In genomic region chr22:33426451-33426850, GRCh38 we compare ENCODE assay signal across 17 cellular contexts.
DNase-seq lines count a peak whose midpoint lies in the region; ATAC-seq, FAIRE-seq and TF ChIP-seq lines count a peak whose summit lies in the region.
"Had no signal": no experiment of that assay in that cellular context is flagged by ENCODE, and none has a peak within 500 bp of the region (broad histone marks: within the 10 kb centered on the region; RNA-seq: fewer than 3 reads in every experiment).

No MANE protein-coding gene starts in this region.

- no peak for TF ChIP-seq POLR2A in testis (IDR thresholded peaks at IDR 0.05)

- in situ Hi-C loops in astrocyte of the spinal cord (cut with HindIII; ENCODE audit: low sequenced_read_pairs) = no loop called here

- ATAC-seq in HG02610 (IDR thresholded peaks at IDR 0.05; ENCODE audit: unreplicated experiment) = no peak
- ATAC-seq: GM23338, HCT116 had no signal

- H3K9ac ChIP-seq in adipocyte (ENCODE audit: low read length) = no peak overlapping the region
- H3K9ac ChIP-seq: BLaER1 had no signal

- no peak for FAIRE-seq in D721Med (lab: Jason Lieb, UNC)
- FAIRE-seq: H54, HTR-8/SVneo had no signal

- intact Hi-C loops in testis (cut with DNase I; ENCODE audit: low total_unique reads) = no loop called here

- peaks cover 12% of the 10 kb centered on the region for H3K36me3 ChIP-seq in adipocyte (ENCODE audit: control insufficient read depth, insufficient read depth, low read length, severe bottlenecking)
- no peaks in the 10 kb centered on the region for H3K36me3 ChIP-seq in testis (ENCODE audit: low read depth, missing control alignments)

- TF ChIP-seq CTCF in astrocyte of the spinal cord (IDR thresholded peaks at IDR 0.05; ENCODE audit: low read depth, low read length) (no peak), fibroblast of the aortic adventitia (IDR thresholded peaks at IDR 0.05; ENCODE audit: insufficient read depth, low read length) (no peak), D721Med (IDR thresholded peaks at IDR 0.05; ENCODE audit: insufficient read depth, missing control alignments) (no peak), testis (IDR thresholded peaks at IDR 0.05) (no peak)

- H3K27ac ChIP-seq in testis = no peak overlapping the region
- H3K27ac ChIP-seq: BLaER1 had no signal

- H3K9me3 ChIP-seq in adipocyte (ENCODE audit: control insufficient read depth, low read length) (no peaks in the 10 kb centered on the region), testis (no peaks in the 10 kb centered on the region)
- H3K9me3 ChIP-seq: BLaER1 had no signal

- H3K4me1 ChIP-seq in adipocyte (ENCODE audit: control insufficient read depth, insufficient read depth, low read length) (no peaks in the 10 kb centered on the region), testis (no peaks in the 10 kb centered on the region)

- H3K4me3 ChIP-seq in adipocyte (ENCODE audit: low read length) (no peak overlapping the region), astrocyte of the spinal cord (ENCODE audit: low read depth, low read length) (no peak overlapping the region), fibroblast of the aortic adventitia (ENCODE audit: low read depth, low read length) (no peak overlapping the region), testis (no peak overlapping the region)
- H3K4me3 ChIP-seq: BLaER1, GM23338 had no signal

- peak; percentile 32 for DNase-seq in NCI-H2171 treated with DMSO at 0.1 percent for 48 hours (lab: John Stamatoyannopoulos, UW)
- no peak for DNase-seq in NCI-H2171 (lab: John Stamatoyannopoulos, UW)
- peak; percentile 17 for DNase-seq in adipocyte (ENCODE audit: low read depth)
- DNase-seq in astrocyte of the spinal cord (ENCODE audit: low read depth, low spot score) = peak; percentile 2
- peak; percentile 14 for DNase-seq in fibroblast of the aortic adventitia (ENCODE audit: low read depth)
- DNase-seq in D721Med (ENCODE audit: insufficient read length, low spot score) = no peak
- no peak for DNase-seq in testis
- DNase-seq: 8988T; CD4-positive, alpha-beta memory T cell; GDM1; HFFc6 had no signal

- WGBS in testis, 2 donors = 31 to 40% methylated on average over 3 of the region's 3 CpGs

- H3K27me3 ChIP-seq in adipocyte (replicated peaks; ENCODE audit: control insufficient read depth, insufficient read depth, low read length) (no peaks in the 10 kb centered on the region), testis (no peaks in the 10 kb centered on the region)
- H3K27me3 ChIP-seq: BLaER1 had no signal

Comparison
In these comparisons a context has a peak if more than half of its experiments do, and no peak if none do; other contexts are left out.
1. DNase-seq: peak in NCI-H2171 treated with DMSO at 0.1 percent for 48 hours (single experiment), adipocyte (single experiment), astrocyte of the spinal cord (single experiment) and fibroblast of the aortic adventitia (single experiment); none in NCI-H2171 (single experiment), D721Med (single experiment) and testis (single experiment).